ENCODE assay signal across 8 cellular contexts in genomic region chr4:105471566-105472176, GRCh38. TPM values are rescaled to one million over a fixed set of nuclear protein-coding genes. Genes with fewer than 3 reads are reported as not detected.
A peak's percentile ranks its signal among the peaks of the same experiment; 100 is the strongest.
DNase-seq lines count a peak whose midpoint lies in the region; ATAC-seq and TF ChIP-seq lines count a peak whose summit lies in the region.

No MANE protein-coding gene starts in this region.

- no peak overlapping the region for H2AFZ ChIP-seq in Karpas-422 (ENCODE audit: low read length)

- H3K4me2 ChIP-seq in Karpas-422 (ENCODE audit: low read depth, low read length, poor library complexity, severe bottlenecking), result peak overlapping the region; percentile 98

- WGBS in gastroesophageal sphincter (ENCODE audit: low coverage in 1 of 2), 2 donors, result 8 to 9% methylated on average over 8 to 10 of the region's 10 CpGs
- WGBS in thymus, result 22% methylated on average over 10 of the region's 10 CpGs

- H3K9me3 ChIP-seq in Karpas-422 (ENCODE audit: low read length) (no peaks in the 10 kb centered on the region), gastroesophageal sphincter (no peaks in the 10 kb centered on the region), thymus (ENCODE audit: control insufficient read depth) (no peaks in the 10 kb centered on the region)

- H3K27ac ChIP-seq in Karpas-422 (ENCODE audit: low read length) (peak overlapping the region; percentile 75; the same call in 1 of the 2 replicates), gastroesophageal sphincter (peak overlapping the region; percentile 97 to 100 (median 99)), thymus (ENCODE audit: low read depth) (no peak overlapping the region)

- H3K27me3 ChIP-seq in Karpas-422 (ENCODE audit: low read length) (no peaks in the 10 kb centered on the region), gastroesophageal sphincter (no peaks in the 10 kb centered on the region), thymus (ENCODE audit: control insufficient read depth, insufficient read depth) (no peaks in the 10 kb centered on the region)

- TF ChIP-seq POLR2A in gastroesophageal sphincter (IDR thresholded peaks at IDR 0.05), result no peak

- ATAC-seq in GM21619 (IDR thresholded peaks at IDR 0.05; ENCODE audit: unreplicated experiment) (peak; percentile 43), gastroesophageal sphincter (no peak), omental fat pad (ENCODE audit: low FRiP score) (peak; percentile 48)

- no peaks in the 10 kb centered on the region for H3K9me2 ChIP-seq in Karpas-422 (replicated peaks; ENCODE audit: insufficient read depth, low read length)

- H3K79me2 ChIP-seq in Karpas-422 (ENCODE audit: low read length), result peaks cover 70% of the 10 kb centered on the region

- peak overlapping the region; percentile 95 for H3K9ac ChIP-seq in Karpas-422 (ENCODE audit: low read length)

- H3K4me1 ChIP-seq in Karpas-422 (ENCODE audit: low read length) (peaks cover 23% of the 10 kb centered on the region), gastroesophageal sphincter (peaks cover 8 to 64% (median 15%) of the 10 kb centered on the region in 3 donors), thymus (ENCODE audit: control insufficient read depth, insufficient read depth, low read length) (peaks cover 4% of the 10 kb centered on the region)

- H3K4me3 ChIP-seq in Karpas-422 (ENCODE audit: low read length) (peak overlapping the region; percentile 87), gastroesophageal sphincter (peak overlapping the region; percentile 88 to 90), thymus (ENCODE audit: low read length) (peak overlapping the region; percentile 4)

- TF ChIP-seq CTCF in gastroesophageal sphincter (IDR thresholded peaks at IDR 0.05), result peak; percentile 70 to 79 (median 72)
- peak in 1 of 3 donors; percentile 84 for TF ChIP-seq CTCF in omental fat pad (IDR thresholded peaks at IDR 0.05)

- TF ChIP-seq EP300 in gastroesophageal sphincter (IDR thresholded peaks at IDR 0.05), result no peak

- H3K36me3 ChIP-seq in Karpas-422 (ENCODE audit: insufficient read depth, low read length) (peaks cover 44% of the 10 kb centered on the region), gastroesophageal sphincter (peaks cover 0 to 6% of the 10 kb centered on the region in 2 donors), thymus (ENCODE audit: control insufficient read depth, insufficient read depth) (peaks cover 3% of the 10 kb centered on the region)

- peaks cover 11% of the 10 kb centered on the region; the same call in 1 of the 2 replicates for H4K20me1 ChIP-seq in Karpas-422 (ENCODE audit: insufficient read depth, low read depth, low read length)

- peak; percentile 82 for DNase-seq in DMS53 (lab: John Stamatoyannopoulos, UW)
- peak; percentile 88 for DNase-seq in Karpas-422
- peak; percentile 71 for DNase-seq in RPMI8226
- DNase-seq in activated gamma-delta T cell treated with anti-CD3 and anti-CD28 coated beads, Interleukin-2, amount 50 U/mL, for 16 hours (ENCODE audit: low read depth), result peak; percentile 64
- no peak for DNase-seq in omental fat pad (ENCODE audit: low spot score)

RNA-seq across cellular contexts. Expression of gene PPA2, which starts 2.2 kb away (rescaled TPM):
- total RNA-seq in Karpas-422 (2014; rRNA removed; shearing (Covaris generic); ENCODE audit: low replicate concordance), result 138 and 176 TPM in 2 replicates
- total RNA-seq in gastroesophageal sphincter (100 to 1,000 TPM in 1 of 4 donors, 10 to 100 TPM in 3; 71.5 to 142 (median 73.0) TPM), omental fat pad (10 to 100 TPM; 35.9 to 82.9 (median 61.9) TPM)
- polyA plus RNA-seq in thymus, result 60.1 TPM

Comparison
In these comparisons a context has a peak if more than half of its experiments do, and no peak if none do; other contexts are left out.
1. H3K4me3 ChIP-seq: peak in every context shown above with its lines; median percentile 89 in gastroesophageal sphincter; 87 in Karpas-422; 4 in thymus.